ENCODE assay signal across 8 cellular contexts in the genomic region with DNA sequence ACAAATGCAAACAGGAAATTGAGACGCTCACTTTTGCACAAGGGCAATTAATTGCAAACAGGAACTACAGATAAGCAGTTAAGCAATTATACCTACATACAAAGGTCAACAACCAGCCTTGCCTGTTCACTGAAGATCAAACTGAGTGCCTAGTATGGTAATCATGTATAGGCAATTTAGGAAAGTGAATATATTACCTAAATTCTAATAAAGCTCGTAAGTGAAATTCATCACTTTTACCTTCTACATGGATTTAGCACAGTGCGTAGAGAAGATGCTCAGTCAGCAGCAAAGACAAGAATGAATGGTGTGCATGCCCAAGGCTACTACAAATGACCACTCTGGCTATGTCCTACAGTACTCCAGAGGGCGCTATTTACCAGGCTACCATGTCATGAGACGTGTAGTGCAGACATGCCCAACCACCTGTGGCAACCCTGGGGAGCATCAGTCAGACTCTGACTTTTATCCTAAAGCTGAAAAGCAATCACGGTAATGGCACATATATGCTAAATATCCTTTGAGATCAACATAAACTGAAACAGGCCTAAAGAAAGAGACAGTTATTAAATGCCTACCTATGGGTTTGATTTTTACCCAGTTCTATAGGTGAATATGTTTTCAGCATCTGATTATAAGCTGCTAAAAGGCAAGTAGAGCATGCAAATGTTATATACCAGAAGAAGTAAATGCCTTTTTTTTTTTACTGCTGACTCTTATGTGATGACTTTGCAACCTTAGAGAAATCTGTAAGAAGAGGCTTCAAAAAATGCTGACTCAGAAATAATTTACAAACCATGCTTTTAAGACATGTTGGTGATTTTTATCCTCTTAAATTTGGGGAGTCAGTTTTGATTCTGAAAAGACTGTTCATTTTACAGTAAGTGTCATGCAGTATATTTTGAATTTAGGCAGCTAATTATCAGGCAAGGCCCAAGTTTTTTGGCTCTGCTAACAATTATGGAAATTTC.
DNase-seq lines count a peak whose midpoint lies in the region; ATAC-seq, FAIRE-seq and TF ChIP-seq lines count a peak whose summit lies in the region.

No MANE protein-coding gene starts in this region.

- peak; percentile 95 for FAIRE-seq in GM19239 (lab: Jason Lieb, UNC)

- H4K8ac ChIP-seq in mesenchymal stem cell (ENCODE audit: low read length) = no peak overlapping the region

- H3K9me3 ChIP-seq in mesenchymal stem cell (ENCODE audit: control insufficient read depth, low read length) = no peaks in the 10 kb centered on the region

- 31% methylated on average over 5 of the region's 6 CpGs for WGBS in mesenchymal stem cell

- H2BK5ac ChIP-seq in mesenchymal stem cell (ENCODE audit: low read depth, low read length, poor library complexity, severe bottlenecking) = no peak overlapping the region

- no peak overlapping the region for H3K23ac ChIP-seq in mesenchymal stem cell (ENCODE audit: low read length in 2 of 2)

- H3K4me1 ChIP-seq in mesenchymal stem cell (ENCODE audit: control insufficient read depth, insufficient read depth, low read depth, low read length) = no peaks in the 10 kb centered on the region

- no peak overlapping the region for H3K18ac ChIP-seq in mesenchymal stem cell (ENCODE audit: low read depth in 1 of 2, low read length in 2 of 2)

- no peak overlapping the region for H3K27ac Mint-ChIP-seq in activated CD4-positive, alpha-beta T cell treated with anti-CD3 and anti-CD28 coated beads for 36 hours

- peaks cover 17% of the 10 kb centered on the region for H3K79me1 ChIP-seq in mesenchymal stem cell (replicated peaks; ENCODE audit: low read length, poor library complexity, severe bottlenecking)

- no peak overlapping the region for H4K91ac ChIP-seq in mesenchymal stem cell (ENCODE audit: low read length)

- no peak overlapping the region for H2AFZ ChIP-seq in mesenchymal stem cell (ENCODE audit: low read depth, low read length)

- no peaks in the 10 kb centered on the region for H3K36me3 ChIP-seq in mesenchymal stem cell (ENCODE audit: control insufficient read depth in 1 of 2, insufficient read depth in 2 of 2, low read depth in 1 of 2, low read length in 2 of 2)

- POLR2A ChIA-PET in activated CD4-positive, alpha-beta T cell treated with anti-CD3 and anti-CD28 coated beads for 36 hours (lab: Charles Lee) = no interaction called here

- no peak overlapping the region for H3K9ac ChIP-seq in mesenchymal stem cell (ENCODE audit: low read length)

- peaks cover 2% of the 10 kb centered on the region for H3K4me1 Mint-ChIP-seq in activated CD4-positive, alpha-beta T cell treated with anti-CD3 and anti-CD28 coated beads for 36 hours

- H3K27me3 Mint-ChIP-seq in activated CD4-positive, alpha-beta T cell treated with anti-CD3 and anti-CD28 coated beads for 36 hours = no peaks in the 10 kb centered on the region

- H3K27ac ChIP-seq in dorsolateral prefrontal cortex = no peak overlapping the region
- no peak overlapping the region for H3K27ac ChIP-seq in mesenchymal stem cell (ENCODE audit: low read length, poor library complexity, severe bottlenecking)

- H3K4ac ChIP-seq in mesenchymal stem cell (ENCODE audit: low read depth in 1 of 2, low read length in 2 of 2) = no peak overlapping the region

- intact Hi-C loops in activated CD4-positive, alpha-beta T cell treated with anti-CD3 and anti-CD28 coated beads for 36 hours (cut with DNase I, micrococcal nuclease) = loop anchor here (1.0 to 10.0 kb wide), 8 partner anchors 177 to 1265 kb away; a partner anchor contains a TSS
- intact Hi-C loops in dorsolateral prefrontal cortex (cut with DNase I) = loop anchor here in 1 of 2 donors (10.0 kb wide), 1 partner anchor 175 kb away; a partner anchor contains a TSS

- TF ChIP-seq CTCF in dorsolateral prefrontal cortex (IDR thresholded peaks at IDR 0.05 in 54 of 56, conservative IDR thresholded peaks at IDR 0.05 in 2 of 56; ENCODE audit: low read depth in 1 of 56, partially characterized antibody in 56 of 56) = peak in 55 of 56 donors; percentile 43 to 86 (median 72)

- H3K4me3 ChIP-seq in dorsolateral prefrontal cortex (no peak overlapping the region), mesenchymal stem cell (ENCODE audit: insufficient read depth in 1 of 2, low read depth in 1 of 2, low read length in 2 of 2) (no peak overlapping the region)

- no peaks in the 10 kb centered on the region for H3K27me3 ChIP-seq in dorsolateral prefrontal cortex
- H3K27me3 ChIP-seq in mesenchymal stem cell (ENCODE audit: control insufficient read depth in 1 of 2, insufficient read depth in 1 of 2, low read length in 2 of 2) = no peaks in the 10 kb centered on the region

- H2BK15ac ChIP-seq in mesenchymal stem cell (ENCODE audit: low read depth, poor library complexity, severe bottlenecking) = no peak overlapping the region

- H2BK12ac ChIP-seq in mesenchymal stem cell (ENCODE audit: low read length in 2 of 2) = no peak overlapping the region

- CTCF ChIA-PET in activated CD4-positive, alpha-beta T cell treated with anti-CD3 and anti-CD28 coated beads for 36 hours (lab: Charles Lee) = interaction anchor here (0.6 to 4.8 kb wide), 10 partner anchors 9 to 761 kb away, joined by 3 to 34 read pairs (median 3); a partner anchor contains a TSS

- no peak overlapping the region for H3K4me3 Mint-ChIP-seq in activated CD4-positive, alpha-beta T cell treated with anti-CD3 and anti-CD28 coated beads for 36 hours

- H2AK5ac ChIP-seq in mesenchymal stem cell (ENCODE audit: low read length, severe bottlenecking) = no peak overlapping the region

- no peaks in the 10 kb centered on the region for H3K9me3 Mint-ChIP-seq in activated CD4-positive, alpha-beta T cell treated with anti-CD3 and anti-CD28 coated beads for 36 hours (ENCODE audit: low read depth)

- no peak overlapping the region for H3K14ac ChIP-seq in mesenchymal stem cell (ENCODE audit: low read length in 2 of 2)

- no peak overlapping the region for H2BK120ac ChIP-seq in mesenchymal stem cell (ENCODE audit: low read depth, low read length)

- peak; percentile 99 for ATAC-seq in HG03175 (IDR thresholded peaks at IDR 0.05; ENCODE audit: unreplicated experiment)
- peak; percentile 99 for ATAC-seq in activated CD4-positive, alpha-beta T cell treated with anti-CD3 and anti-CD28 coated beads for 36 hours

- DNase-seq in C1 segment of cervical spinal cord (lab: John Stamatoyannopoulos, UW) = peak in 9 of 14 donors; percentile 11 to 52 (median 22)
- DNase-seq in GM19239 (ENCODE audit: insufficient read length, low spot score) = peak; percentile 18
- DNase-seq in NCI-H226 = peak; percentile 59
- peak; percentile 76 for DNase-seq in activated CD4-positive, alpha-beta T cell treated with anti-CD3 and anti-CD28 coated beads for 36 hours
- peak in 6 of 10 donors; percentile 31 to 79 (median 47) for DNase-seq in dorsolateral prefrontal cortex
- peak; percentile 71 for DNase-seq in mesenchymal stem cell
- DNase-seq in stimulated activated naive CD4-positive, alpha-beta T cell treated with Interleukin-2 at 50 U/mL for 16 hours (lab: John Stamatoyannopoulos, UW) = peak; percentile 29

- no peaks in the 10 kb centered on the region for H3K36me3 Mint-ChIP-seq in activated CD4-positive, alpha-beta T cell treated with anti-CD3 and anti-CD28 coated beads for 36 hours (ENCODE audit: low read depth)

- H3K4me2 ChIP-seq in mesenchymal stem cell (ENCODE audit: low read length, poor library complexity, severe bottlenecking) = no peak overlapping the region

Comparison
In these comparisons a context has a peak if more than half of its experiments do, and no peak if none do; other contexts are left out.
1. DNase-seq: peak in every context shown above with its lines; median percentile 76 in activated CD4-positive, alpha-beta T cell treated with anti-CD3 and anti-CD28 coated beads for 36 hours; 71 in mesenchymal stem cell; 59 in NCI-H226; 47 in dorsolateral prefrontal cortex; 29 in stimulated activated naive CD4-positive, alpha-beta T cell treated with Interleukin-2 at 50 U/mL for 16 hours; 22 in C1 segment of cervical spinal cord; 18 in GM19239.